Comparison of ENCODE assay signal across 4 cellular contexts in genomic region chr4:84780719-84781118, GRCh38.
"Had no signal": no experiment of that assay in that cellular context is flagged by ENCODE, and none has a peak within 500 bp of the region (broad histone marks: within the 10 kb centered on the region; RNA-seq: fewer than 3 reads in every experiment).

No MANE protein-coding gene starts in this region.

- DNase-seq: H9, HCEC 1CT, IMR-90 had no signal

- H3K9me3 Mint-ChIP-seq: GM23338, H9 had no signal

- H3K4me3 ChIP-seq: GM23338 had no signal

- H3K4me1 Mint-ChIP-seq: GM23338, H9 had no signal

- ATAC-seq: GM23338 had no signal

- H3K4me2 ChIP-seq: GM23338 had no signal

- H3K4me3 Mint-ChIP-seq: GM23338, H9 had no signal

- H2AFZ ChIP-seq: GM23338 had no signal

- H3K27ac Mint-ChIP-seq: GM23338, H9 had no signal
